In genomic region chr17:77320501-77321256, GRCh38 we compare ENCODE assay signal across 8 cellular contexts.
DNase-seq lines count a peak whose midpoint lies in the region; ATAC-seq and TF ChIP-seq lines count a peak whose summit lies in the region.

No MANE protein-coding gene starts in this region.

- no peak for TF ChIP-seq CTCF in Panc1 (IDR thresholded peaks at IDR 0.05)

- no TSS peak for BruUV-seq in Panc1 (replicated peaks; lab: Mats Ljungman, UMichigan)

- H3K36me3 ChIP-seq in Panc1 (ENCODE audit: control insufficient read depth, insufficient read depth, low read length): no peaks in the 10 kb centered on the region

- DNase-seq in T-helper 2 cell treated with Interferon-gamma antibody and Interleukin-4, amounts not matched to agents 5 μg/mL and 100 μg/mL, for 36 hours (ENCODE audit: low spot score): no peak
- DNase-seq in T-helper 2 cell (no peak), Panc1 (ENCODE audit: low read depth, low spot score) (no peak), sciatic nerve (ENCODE audit: low spot score) (peak; percentile 84)

- no peak overlapping the region for H3K27ac Mint-ChIP-seq in T-helper 2 cell treated with Interferon-gamma antibody and Interleukin-4, amounts not matched to agents 5 μg/mL and 100 μg/mL, for 36 hours

- no peaks in the 10 kb centered on the region for H3K27me3 ChIP-seq in Panc1 (ENCODE audit: control insufficient read depth, insufficient read depth, low read length)

- ATAC-seq in Panc1 (no peak; the same call in 1 of the 2 replicates), esophagus mucosa (peak; percentile 13), sciatic nerve (peak; percentile 11), HG03460 (IDR thresholded peaks at IDR 0.05; ENCODE audit: unreplicated experiment) (no peak), GM18505 (IDR thresholded peaks at IDR 0.05; ENCODE audit: unreplicated experiment) (no peak), HG02623 (IDR thresholded peaks at IDR 0.05; ENCODE audit: unreplicated experiment) (no peak)

- H3K9me3 ChIP-seq in Panc1 (ENCODE audit: control insufficient read depth, insufficient read depth, low read depth, low read length): no peaks in the 10 kb centered on the region

- peak overlapping the region; percentile 65 for H3K4me3 Mint-ChIP-seq in T-helper 2 cell treated with Interferon-gamma antibody and Interleukin-4, amounts not matched to agents 5 μg/mL and 100 μg/mL, for 36 hours

- peak overlapping the region; percentile 70 to 92 for H3K4me3 ChIP-seq in Panc1 (ENCODE audit: low read depth in 2 of 2, low read length in 2 of 2)

- CTCF ChIA-PET in Panc1 (lab: Charles Lee): no interaction called here

- no peak for TF ChIP-seq POLR2A in GM18505 (IDR thresholded peaks at IDR 0.05; ENCODE audit: borderline replicate concordance, extremely low read depth, insufficient read depth, insufficient read length)

- no peaks in the 10 kb centered on the region for H3K9me3 Mint-ChIP-seq in T-helper 2 cell treated with Interferon-gamma antibody and Interleukin-4, amounts not matched to agents 5 μg/mL and 100 μg/mL, for 36 hours

- H3K4me1 ChIP-seq in Panc1 (ENCODE audit: control insufficient read depth, insufficient read depth, low read length): peaks cover 75% of the 10 kb centered on the region

- H3K27me3 Mint-ChIP-seq in T-helper 2 cell treated with Interferon-gamma antibody and Interleukin-4, amounts not matched to agents 5 μg/mL and 100 μg/mL, for 36 hours (ENCODE audit: low read depth): no peaks in the 10 kb centered on the region

- intact Hi-C loops in Panc1 (cut with micrococcal nuclease; ENCODE audit: unreplicated experiment): no loop called here
- intact Hi-C loops in sciatic nerve (cut with DNase I): no loop called here

- no peaks in the 10 kb centered on the region for H3K36me3 Mint-ChIP-seq in T-helper 2 cell treated with Interferon-gamma antibody and Interleukin-4, amounts not matched to agents 5 μg/mL and 100 μg/mL, for 36 hours (ENCODE audit: low read depth)

- POLR2A ChIA-PET in Panc1 (lab: Charles Lee): interaction anchor here (0.7 to 1.0 kb wide), 2 partner anchors 22 to 54 kb away, joined by 3 to 7 read pairs; no protein-coding TSS in a partner anchor

- H3K27ac ChIP-seq in Panc1 (ENCODE audit: low read length): peak overlapping the region; percentile 99

- peaks cover 38% of the 10 kb centered on the region for H3K4me1 Mint-ChIP-seq in T-helper 2 cell treated with Interferon-gamma antibody and Interleukin-4, amounts not matched to agents 5 μg/mL and 100 μg/mL, for 36 hours (ENCODE audit: low read depth)

- in situ Hi-C loops in Panc1 (cut with HindIII; ENCODE audit: low pct_unique_long_range_greater_than_20kb, low sequenced_read_pairs): no loop called here

Comparison
In these comparisons a context has a peak if more than half of its experiments do, and no peak if none do; other contexts are left out.
1. ATAC-seq: peak in esophagus mucosa (single experiment) and sciatic nerve (single experiment); none in Panc1 (single experiment), HG03460 (single experiment), GM18505 (single experiment) and HG02623 (single experiment).